8 cellular contexts compared by ENCODE assay signal in the genomic region with DNA sequence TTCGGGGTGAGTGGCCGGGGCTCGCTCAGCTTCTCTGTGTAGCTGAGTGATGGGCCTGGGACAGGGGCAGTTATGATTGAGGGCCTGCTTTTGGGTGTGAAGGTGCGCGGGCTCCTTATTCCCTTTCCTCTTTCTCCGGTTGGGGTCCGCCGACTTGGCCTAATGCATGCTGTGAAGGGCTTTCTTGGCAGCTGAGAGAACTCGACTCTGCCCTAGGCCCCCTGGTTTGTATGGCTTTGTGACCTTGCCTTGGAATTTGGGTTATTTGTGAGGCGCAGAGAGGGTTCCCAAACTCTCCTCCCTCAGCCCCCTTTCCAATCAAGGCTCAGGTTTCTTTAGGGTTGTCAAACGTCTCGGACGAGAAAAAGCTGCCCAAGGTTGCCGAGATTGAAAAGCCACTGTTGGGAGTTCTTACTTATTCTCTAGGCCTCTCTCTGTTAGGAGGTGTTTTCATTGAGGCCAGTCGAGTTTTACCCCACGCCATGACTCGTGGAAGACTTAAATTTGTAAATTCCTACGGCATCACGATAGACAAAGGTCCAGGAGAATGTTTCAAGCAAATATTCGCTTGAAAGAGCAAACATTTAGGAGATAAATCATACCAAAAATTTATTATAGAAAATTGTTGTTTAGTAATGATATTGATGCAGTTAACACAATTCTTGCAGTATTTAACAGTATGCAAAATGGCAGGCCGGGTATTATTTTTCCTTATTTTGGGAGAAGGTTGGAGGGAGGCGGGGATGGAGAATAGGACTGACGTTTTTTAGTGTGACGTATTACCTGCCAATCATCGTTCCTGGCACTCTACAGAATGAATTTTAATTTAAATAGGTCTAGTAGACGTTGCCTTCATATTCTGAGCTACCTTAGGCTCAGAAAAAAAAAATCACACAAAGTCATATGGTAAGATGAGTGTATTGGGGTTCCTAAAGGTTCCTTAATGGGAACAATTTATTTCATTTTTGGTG. TPM values are rescaled to one million over a fixed set of nuclear protein-coding genes. Genes with fewer than 3 reads are reported as not detected.
A peak's percentile ranks its signal among the peaks of the same experiment; 100 is the strongest.
DNase-seq lines count a peak whose midpoint lies in the region; ATAC-seq and TF ChIP-seq lines count a peak whose summit lies in the region.

No MANE protein-coding gene starts in this region.

- no peak for TF ChIP-seq CTCF in A673 (conservative IDR thresholded peaks at IDR 0.05; ENCODE audit: low read depth, low read length)
- TF ChIP-seq CTCF in SU-DHL-6 (IDR thresholded peaks at IDR 0.05; ENCODE audit: insufficient read depth, low read length, poor library complexity, severe bottlenecking) = no peak
- no peak for TF ChIP-seq CTCF in fibroblast of lung (conservative IDR thresholded peaks at IDR 0.05 in 1 of 2, IDR thresholded peaks at IDR 0.05 in 1 of 2; ENCODE audit: low read depth in 1 of 2, low read length in 2 of 2)

- H2AFZ ChIP-seq in SU-DHL-6 (ENCODE audit: low read depth, low read length, severe bottlenecking) (peak overlapping the region; percentile 85), fibroblast of lung (ENCODE audit: low read length) (peak overlapping the region; percentile 83), neuronal stem cell (ENCODE audit: low read length) (peak overlapping the region; percentile 99)

- no peak overlapping the region for H3K4ac ChIP-seq in neuronal stem cell (ENCODE audit: low read length)

- H3K27me3 ChIP-seq in A673 (replicated peaks; ENCODE audit: insufficient read depth, low read depth, low read length, poor library complexity) (no peaks in the 10 kb centered on the region), SU-DHL-6 (ENCODE audit: low read length) (no peaks in the 10 kb centered on the region), fibroblast of lung (ENCODE audit: control insufficient read depth, insufficient read depth, low read length) (no peaks in the 10 kb centered on the region), neuronal stem cell (ENCODE audit: control insufficient read depth in 3 of 3, insufficient read depth in 3 of 3, low read depth in 1 of 3, low read length in 3 of 3) (no peaks in the 10 kb centered on the region)

- no peak overlapping the region for H2BK12ac ChIP-seq in neuronal stem cell (ENCODE audit: low read length)

- POLR2A ChIA-PET in A673 (lab: Charles Lee; ENCODE audit: low non-redundant PET) = interaction anchor here (0.6 kb wide), 1 partner anchor 327 kb away, joined by 4 read pairs; no protein-coding TSS in a partner anchor

- H3K79me2 ChIP-seq in SU-DHL-6 (ENCODE audit: insufficient read depth, low read length) = peaks cover 50% of the 10 kb centered on the region
- H3K79me2 ChIP-seq in fibroblast of lung (ENCODE audit: control insufficient read depth, insufficient read depth, low read length) = peaks cover 64% of the 10 kb centered on the region

- CTCF ChIA-PET in A673 (lab: Charles Lee) = no interaction called here

- H3K4me2 ChIP-seq in SU-DHL-6 (ENCODE audit: low read depth, low read length, poor library complexity, severe bottlenecking) (peak overlapping the region; percentile 81), fibroblast of lung (ENCODE audit: extremely low read depth, insufficient read depth, low read length) (peak overlapping the region; percentile 95), neuronal stem cell (ENCODE audit: insufficient read depth, low read length, poor library complexity, severe bottlenecking) (peak overlapping the region; percentile 91)

- peak overlapping the region; percentile 98 for H3K23ac ChIP-seq in neuronal stem cell (ENCODE audit: low read depth, low read length, poor library complexity)

- peak overlapping the region; percentile 69 for H2AK5ac ChIP-seq in neuronal stem cell (ENCODE audit: low read depth, low read length)

- intact Hi-C loops in A673 (cut with micrococcal nuclease; ENCODE audit: unreplicated experiment) = no loop called here

- H3K9ac ChIP-seq in SU-DHL-6 (ENCODE audit: low read length) (peak overlapping the region; percentile 97), fibroblast of lung (ENCODE audit: insufficient read depth, low read length) (peak overlapping the region; percentile 97), neuronal stem cell (ENCODE audit: low read depth, low read length, poor library complexity) (peak overlapping the region; percentile 90)

- peaks cover 2% of the 10 kb centered on the region for H3K79me1 ChIP-seq in neuronal stem cell (ENCODE audit: low read depth, low read length)

- H3K9me2 ChIP-seq in SU-DHL-6 (replicated peaks; ENCODE audit: insufficient read depth, low read length) = no peaks in the 10 kb centered on the region

- ATAC-seq in GM18508 (IDR thresholded peaks at IDR 0.05; ENCODE audit: insufficient read depth, unreplicated experiment) (peak; percentile 10), HG03039 (IDR thresholded peaks at IDR 0.05; ENCODE audit: unreplicated experiment) (peak; percentile 13)

- peaks cover 16% of the 10 kb centered on the region for H3K4me1 ChIP-seq in A673 (ENCODE audit: insufficient read depth, low read length, poor library complexity, severe bottlenecking)
- peaks cover 4% of the 10 kb centered on the region for H3K4me1 ChIP-seq in fibroblast of lung (ENCODE audit: control insufficient read depth, extremely low read depth, insufficient read depth, low read length)
- peaks cover 0 to 2% of the 10 kb centered on the region in 2 donors for H3K4me1 ChIP-seq in neuronal stem cell (ENCODE audit: control insufficient read depth in 2 of 2, insufficient read depth in 1 of 2, low read depth in 1 of 2, low read length in 2 of 2)

- H3K4me3 ChIP-seq in A673 (ENCODE audit: low read depth, low read length, poor library complexity, severe bottlenecking) (peak overlapping the region; percentile 65), SU-DHL-6 (ENCODE audit: insufficient read depth, low read length, poor library complexity, severe bottlenecking) (peak overlapping the region; percentile 80), fibroblast of lung (replicated peaks in 1 of 4; ENCODE audit: control extremely low read depth in 1 of 4, insufficient read depth in 1 of 4, low read depth in 3 of 4, low read length in 4 of 4) (peak overlapping the region; percentile 70 to 98 (median 95)), neuronal stem cell (ENCODE audit: low read length in 2 of 2) (peak overlapping the region; percentile 69 to 96)

- peak overlapping the region; percentile 98 for H3K18ac ChIP-seq in neuronal stem cell (ENCODE audit: low read length)

- H3K36me3 ChIP-seq in A673 (ENCODE audit: insufficient read depth, low read length, poor library complexity, severe bottlenecking) (peaks cover 5% of the 10 kb centered on the region), SU-DHL-6 (ENCODE audit: low read length) (peaks cover 7% of the 10 kb centered on the region; the same call in 1 of the 2 replicates), fibroblast of lung (ENCODE audit: control insufficient read depth, insufficient read depth, low read length) (peaks cover 1% of the 10 kb centered on the region), neuronal stem cell (replicated peaks in 1 of 2; ENCODE audit: control insufficient read depth in 2 of 2, insufficient read depth in 2 of 2, low read length in 2 of 2) (peaks cover 0 to 51% of the 10 kb centered on the region in 2 donors)

- no peak overlapping the region for H4K91ac ChIP-seq in neuronal stem cell (ENCODE audit: low read depth, low read length, poor library complexity)

- no CpG with 5 or more reads among the region's 26 CpGs for WGBS in neuronal stem cell (ENCODE audit: extremely low coverage in 2 of 2, insufficient read length in 2 of 2, insufficient replicate concordance in 1 of 2), 2 donors

- peak; percentile 47 for DNase-seq in A673 (ENCODE audit: low spot score)
- DNase-seq in fibroblast of lung (ENCODE audit: low read depth in 2 of 2) = peak; percentile 10 to 38
- DNase-seq in neuronal stem cell (ENCODE audit: low spot score) = no peak
- no peak for DNase-seq in GM19238 (ENCODE audit: insufficient read length, low spot score)
- no peak for DNase-seq in NCI-H524 treated with DMSO at 0.1 percent for 48 hours (lab: John Stamatoyannopoulos, UW)

- H4K8ac ChIP-seq in neuronal stem cell (ENCODE audit: low read depth, low read length) = peak overlapping the region; percentile 87

- H4K20me1 ChIP-seq in SU-DHL-6 (ENCODE audit: low read depth, low read length) = no peaks in the 10 kb centered on the region
- H4K20me1 ChIP-seq in fibroblast of lung (ENCODE audit: control insufficient read depth, extremely low read depth, insufficient read depth, low read length) = no peaks in the 10 kb centered on the region

- peak overlapping the region; percentile 41 for H2BK15ac ChIP-seq in neuronal stem cell (ENCODE audit: low read length)

- peaks cover 7% of the 10 kb centered on the region; the same call in 1 of the 2 replicates for H3F3A ChIP-seq in SU-DHL-6 (ENCODE audit: insufficient read depth)

- H2BK120ac ChIP-seq in neuronal stem cell (ENCODE audit: low read depth, low read length) = no peak overlapping the region

- BruUV-seq in A673 (replicated peaks; lab: Mats Ljungman, UMichigan) = TSS peak; percentile 50

- H3K27ac ChIP-seq in A673 (ENCODE audit: low read depth, low read length, poor library complexity, severe bottlenecking) (peak overlapping the region; percentile 90), SU-DHL-6 (ENCODE audit: low read depth, low read length) (peak overlapping the region; percentile 36; the same call in 1 of the 2 replicates), fibroblast of lung (ENCODE audit: insufficient read depth, low read length) (peak overlapping the region; percentile 97), neuronal stem cell (replicated peaks; ENCODE audit: low read length) (peak overlapping the region; percentile 87)

- H2BK5ac ChIP-seq in neuronal stem cell (ENCODE audit: low read length) = peak overlapping the region; percentile 87

- no peak overlapping the region for H3K14ac ChIP-seq in neuronal stem cell (ENCODE audit: low read length)

- H3K9me3 ChIP-seq in A673 (ENCODE audit: low read depth, low read length, poor library complexity, severe bottlenecking) (no peaks in the 10 kb centered on the region), SU-DHL-6 (ENCODE audit: insufficient read depth, low read length) (no peaks in the 10 kb centered on the region; the same call in 1 of the 2 replicates), fibroblast of lung (ENCODE audit: control insufficient read depth, insufficient read depth, low read depth, low read length) (no peaks in the 10 kb centered on the region), neuronal stem cell (replicated peaks in 1 of 2; ENCODE audit: control insufficient read depth in 2 of 2, insufficient read depth in 1 of 2, low read depth in 1 of 2, low read length in 2 of 2) (peaks cover 0 to 6% of the 10 kb centered on the region in 2 donors)

RNA-seq across cellular contexts. Expression of a gene that starts 0.7 kb away (rescaled TPM):
- total RNA-seq in A673 (2021) (98.7 and 99.9 TPM in 2 replicates), fibroblast of lung (30.6 and 36.5 TPM in 2 replicates)
- polyA plus RNA-seq in fibroblast of lung = 29.6 and 49.2 TPM in 2 replicates
- 22.2 and 38.2 TPM in 2 replicates for polyA plus RNA-seq in fibroblast of lung (2012)
- polyA minus RNA-seq in fibroblast of lung (ENCODE audit: low replicate concordance) = 19.9 and 24.3 TPM in 2 replicates
- 24.5 TPM for polyA plus RNA-seq in neuronal stem cell (2013, experiment 1 of 2)
- 26.7 TPM for polyA plus RNA-seq in neuronal stem cell (2013, experiment 2 of 2)

RNA-seq across cellular contexts. Expression of a gene that starts 0.9 kb away (rescaled TPM):
- total RNA-seq in A673 (2021) (95.5 and 99.8 TPM in 2 replicates), fibroblast of lung (23.1 and 32.7 TPM in 2 replicates)
- 32.2 and 42.5 TPM in 2 replicates for polyA plus RNA-seq in fibroblast of lung
- 31.2 and 38.3 TPM in 2 replicates for polyA plus RNA-seq in fibroblast of lung (2012)
- 3.2 and 3.7 TPM in 2 replicates for polyA minus RNA-seq in fibroblast of lung (ENCODE audit: low replicate concordance)
- polyA plus RNA-seq in neuronal stem cell (2013, experiment 1 of 2) = 18.4 TPM
- 18.2 TPM for polyA plus RNA-seq in neuronal stem cell (2013, experiment 2 of 2)

Comparison
In these comparisons a context has a peak if more than half of its experiments do, and no peak if none do; other contexts are left out.
1. DNase-seq: peak in A673 (single experiment) and fibroblast of lung (2 of 2); none in neuronal stem cell (single experiment), GM19238 (single experiment) and NCI-H524 treated with DMSO at 0.1 percent for 48 hours (single experiment).
2. H3K27ac ChIP-seq: peak in every context shown above with its lines; median percentile 97 in fibroblast of lung; 90 in A673; 87 in neuronal stem cell; 36 in SU-DHL-6.
3. Peak in every context shown above with its lines, with median percentiles within 50 percentile points of each other: H3K4me3 ChIP-seq, H2AFZ ChIP-seq, H3K4me2 ChIP-seq and H3K9ac ChIP-seq.